ENCODE assay signal across 18 cellular contexts in genomic region chr2:2331905-2332280, GRCh38. TPM values are rescaled to one million over a fixed set of nuclear protein-coding genes. Genes with fewer than 3 reads are reported as not detected.
DNase-seq lines count a peak whose midpoint lies in the region; ATAC-seq and TF ChIP-seq lines count a peak whose summit lies in the region.
"Had no signal": no experiment of that assay in that cellular context is flagged by ENCODE, and none has a peak within 500 bp of the region (broad histone marks: within the 10 kb centered on the region; RNA-seq: fewer than 3 reads in every experiment).

No MANE protein-coding gene starts in this region.

- ATAC-seq in GM21526 (IDR thresholded peaks at IDR 0.05; ENCODE audit: low FRiP score, unreplicated experiment): no peak

- in situ Hi-C loops in GM13976 (cut with MboI; ENCODE audit: low sequenced_read_pairs, unreplicated experiment): no loop called here

- peaks cover 11% of the 10 kb centered on the region for H3K4me1 ChIP-seq in endocrine pancreas (ENCODE audit: control insufficient read depth, insufficient read depth, low read length)
- H3K4me1 ChIP-seq: esophagus squamous epithelium, transverse colon had no signal

- no peaks in the 10 kb centered on the region for H3K9me3 ChIP-seq in endocrine pancreas (ENCODE audit: control insufficient read depth, low read length)
- H3K9me3 ChIP-seq: esophagus squamous epithelium, transverse colon had no signal

- no peaks in the 10 kb centered on the region for H3K36me3 ChIP-seq in endocrine pancreas (ENCODE audit: control insufficient read depth, insufficient read depth, low read length)
- H3K36me3 ChIP-seq: esophagus squamous epithelium, transverse colon had no signal

- DNase-seq in DMS 273 (lab: John Stamatoyannopoulos, UW; ENCODE audit: unreplicated experiment): peak; percentile 78
- no peak for DNase-seq in DMS 273 treated with DMSO at 0.1 percent for 48 hours (lab: John Stamatoyannopoulos, UW)
- peak; percentile 56 for DNase-seq in NCI-H526 treated with DMSO at 0.1 percent for 48 hours (lab: John Stamatoyannopoulos, UW)
- DNase-seq in GM13976 (ENCODE audit: low spot score): no peak
- no peak for DNase-seq in HUDEP-2 (lab: John Stamatoyannopoulos, UW; ENCODE audit: unreplicated experiment in 76 of 76)
- DNase-seq: activated CD4-positive, alpha-beta T cell treated with anti-CD3 and anti-CD28 coated beads, Interleukin-2, amount 50 U/mL, for 1 hour; activated gamma-delta T cell treated with Interleukin-2 at 50 U/mL for 16 hours; esophagus squamous epithelium; islet precursor cell; KG1; transverse colon had no signal

- H3K9ac ChIP-seq in endocrine pancreas (ENCODE audit: control insufficient read depth, insufficient read depth, low read length): peak overlapping the region; percentile 35

- no peaks in the 10 kb centered on the region for H3K27me3 ChIP-seq in endocrine pancreas (ENCODE audit: control insufficient read depth, insufficient read depth, low read length)
- H3K27me3 ChIP-seq: esophagus squamous epithelium, transverse colon had no signal

- peak overlapping the region; percentile 93 for H3K4me3 ChIP-seq in endocrine pancreas (ENCODE audit: control insufficient read depth, insufficient read depth, low read length)
- H3K4me3 ChIP-seq: esophagus squamous epithelium, skin epidermis, transverse colon had no signal

- TF ChIP-seq CTCF in GM13976 (IDR thresholded peaks at IDR 0.05; ENCODE audit: borderline replicate concordance, control extremely low read depth, extremely low read depth, insufficient read depth, missing control alignments): no peak

- H3K27ac ChIP-seq in temporal lobe (ENCODE audit: low read depth, low read length): peak overlapping the region; percentile 65
- H3K27ac ChIP-seq: 22Rv1, esophagus squamous epithelium, skin epidermis, transverse colon had no signal

RNA-seq across cellular contexts. Expression of gene MYT1L, which starts 0.8 kb away (rescaled TPM):
- 363 TPM for total RNA-seq in temporal lobe
- total RNA-seq: cardiac septum; esophagus squamous epithelium; T-helper 1 cell treated with Interleukin-12 subunit alpha and Interleukin-12 subunit beta and Interleukin-4 antibody, amounts not matched to agents 30 ng/mL and 1 ng/mL, for 36 hours had no signal

Comparison
In these comparisons a context has a peak if more than half of its experiments do, and no peak if none do; other contexts are left out.
1. DNase-seq: peak in DMS 273 (single experiment) and NCI-H526 treated with DMSO at 0.1 percent for 48 hours (single experiment); none in DMS 273 treated with DMSO at 0.1 percent for 48 hours (single experiment), GM13976 (single experiment) and HUDEP-2 (0 of 76).